ENCODE assay signal across 1 cellular context in genomic region chr6:15588966-15589634, GRCh38.
TF ChIP-seq lines count a peak whose summit lies in the region.

No MANE protein-coding gene starts in this region.

TF ChIP-seq in GM23338, 12 proteins besides CTCF, POLR2A, EP300 and RAD21 (continued from another document):
- TF ChIP-seq ZNF462 (CRISPR knock-in tag; IDR thresholded peaks at IDR 0.05) (no peak), NANOG (IDR thresholded peaks at IDR 0.05; ENCODE audit: borderline replicate concordance) (no peak), EZH2phosphoT487 (IDR thresholded peaks at IDR 0.05; ENCODE audit: unreplicated experiment) (no peak), CREB1 (CRISPR knock-in tag; IDR thresholded peaks at IDR 0.05; ENCODE audit: low read depth) (no peak)
TF ChIP-seq in GM23338: peak in this region for 0.
